In the genomic region with DNA sequence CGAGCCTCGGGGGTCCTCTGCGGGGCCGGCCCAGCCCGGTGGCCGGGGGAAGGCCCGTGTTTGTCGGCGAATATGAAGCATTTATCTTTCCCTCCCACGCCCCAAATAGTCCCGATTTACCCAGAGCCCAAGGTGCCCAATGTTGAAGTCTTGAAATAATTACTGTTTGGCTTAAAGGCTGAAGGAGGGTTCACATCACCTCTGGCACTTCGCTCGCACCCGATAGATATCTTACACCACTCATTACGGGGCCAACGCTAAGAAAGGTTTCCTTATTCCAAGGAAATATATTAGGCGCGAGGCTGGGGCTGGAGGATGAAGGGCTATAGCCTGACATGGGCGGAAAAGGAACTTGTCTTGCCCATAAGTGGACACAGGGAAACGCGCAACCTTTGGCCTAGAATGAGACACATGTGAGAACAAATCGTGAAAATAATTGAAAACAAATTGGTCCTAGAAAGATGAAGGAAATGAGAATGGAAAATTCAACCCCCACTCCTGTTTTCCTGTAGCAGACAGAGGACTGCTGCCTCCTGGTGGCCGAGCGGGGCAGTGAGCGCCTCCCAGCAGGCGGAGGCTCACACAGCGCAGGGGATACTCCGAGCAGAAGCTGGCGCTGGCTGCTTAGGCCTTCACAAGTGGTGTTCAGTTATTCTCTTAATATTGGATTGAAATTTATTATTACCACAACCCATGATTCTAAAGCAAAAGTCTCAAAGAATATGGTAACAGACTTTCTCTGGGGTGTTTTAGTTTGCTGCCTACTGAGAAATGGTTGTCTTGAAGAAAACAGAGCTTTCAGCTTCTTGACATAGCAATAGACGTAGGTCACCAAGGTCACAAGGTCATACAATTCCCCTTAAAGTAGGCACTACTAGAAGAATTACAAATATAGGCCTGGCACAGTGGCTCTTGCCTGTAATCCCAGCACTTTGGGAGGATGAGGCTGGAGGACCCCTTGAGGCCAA, we compare ENCODE assay signal across 8 cellular contexts. TPM values are rescaled to one million over a fixed set of nuclear protein-coding genes. Genes with fewer than 3 reads are reported as not detected.
DNase-seq lines count a peak whose midpoint lies in the region; ATAC-seq and TF ChIP-seq lines count a peak whose summit lies in the region.

No MANE protein-coding gene starts in this region.

- no peaks in the 10 kb centered on the region for H3K9me3 Mint-ChIP-seq in activated CD8-positive, alpha-beta T cell treated with anti-CD3 and anti-CD28 coated beads for 36 hours

- no peaks in the 10 kb centered on the region for H3K36me3 Mint-ChIP-seq in activated CD8-positive, alpha-beta T cell treated with anti-CD3 and anti-CD28 coated beads for 36 hours (ENCODE audit: low read depth)

- peak; percentile 71 for ATAC-seq in HG03103 (IDR thresholded peaks at IDR 0.05; ENCODE audit: low read depth, unreplicated experiment)
- ATAC-seq in activated CD8-positive, alpha-beta T cell treated with anti-CD3 and anti-CD28 coated beads for 36 hours = peak; percentile 82

- H3K36me3 ChIP-seq in GM06990 (ENCODE audit: control insufficient read depth, insufficient read depth, low read length) = no peaks in the 10 kb centered on the region

- H3K4me1 Mint-ChIP-seq in activated CD8-positive, alpha-beta T cell treated with anti-CD3 and anti-CD28 coated beads for 36 hours (ENCODE audit: low read depth) = peaks cover 6% of the 10 kb centered on the region

- POLR2A ChIA-PET in activated CD8-positive, alpha-beta T cell treated with anti-CD3 and anti-CD28 coated beads for 36 hours (lab: Charles Lee) = interaction anchor here (0.7 to 1.0 kb wide), 3 partner anchors 16 to 76 kb away, joined by 3 to 5 read pairs (median 3); no protein-coding TSS in a partner anchor

- H3K27me3 Mint-ChIP-seq in activated CD8-positive, alpha-beta T cell treated with anti-CD3 and anti-CD28 coated beads for 36 hours = peaks cover 12% of the 10 kb centered on the region

- H3K4me3 ChIP-seq in GM06990 (replicated peaks; ENCODE audit: low read depth, low read length) (peak overlapping the region; percentile 0; the same call in 1 of the 2 replicates), lower leg skin (ENCODE audit: low read depth, poor library complexity, severe bottlenecking) (peak overlapping the region; percentile 29)

- 6 to 8% methylated on average over 22 to 30 of the region's 30 CpGs for WGBS in lower leg skin, 2 donors

- H3K4me3 Mint-ChIP-seq in activated CD8-positive, alpha-beta T cell treated with anti-CD3 and anti-CD28 coated beads for 36 hours = peak overlapping the region; percentile 69

- H3K27me3 ChIP-seq in GM06990 (replicated peaks; ENCODE audit: control insufficient read depth, insufficient read depth, low read length) = peaks cover 5% of the 10 kb centered on the region

- peak overlapping the region; percentile 16 for H3K27ac Mint-ChIP-seq in activated CD8-positive, alpha-beta T cell treated with anti-CD3 and anti-CD28 coated beads for 36 hours

- CTCF ChIA-PET in activated CD8-positive, alpha-beta T cell treated with anti-CD3 and anti-CD28 coated beads for 36 hours (lab: Charles Lee) = interaction anchor here (0.5 to 5.9 kb wide), 62 partner anchors 9 to 696 kb away, joined by 3 to 56 read pairs (median 4); partner anchors contain the start of genes CCL19, CCL27, DCTN3 and GALT

- TF ChIP-seq CTCF in GM06990 (IDR thresholded peaks at IDR 0.05; ENCODE audit: insufficient read depth, low read length, poor library complexity, severe bottlenecking) = peak; percentile 99
- TF ChIP-seq CTCF in activated CD8-positive, alpha-beta T cell treated with anti-CD3 and anti-CD28 coated beads for 36 hours (IDR thresholded peaks at IDR 0.05) = peak; percentile 97
- peak in 2 of 3 donors; percentile 78 to 94 for TF ChIP-seq CTCF in lower leg skin (IDR thresholded peaks at IDR 0.05)

- no peak for TF ChIP-seq POLR2A in lower leg skin (IDR thresholded peaks at IDR 0.05)

- intact Hi-C loops in activated CD8-positive, alpha-beta T cell treated with anti-CD3 and anti-CD28 coated beads for 36 hours (cut with micrococcal nuclease) = no loop called here
- intact Hi-C loops in lower leg skin (cut with DNase I; ENCODE audit: low total_unique reads) = loop anchor here (10.0 kb wide), 2 partner anchors 67 to 193 kb away; partner anchors contain the start of gene SIGMAR1

- peak; percentile 69 for DNase-seq in GM06990 (ENCODE audit: extremely low read depth, insufficient read length)
- DNase-seq in NCI-H524 treated with DMSO at 0.1 percent for 48 hours (lab: John Stamatoyannopoulos, UW) = peak; percentile 31
- DNase-seq in activated CD8-positive, alpha-beta T cell treated with anti-CD3 and anti-CD28 coated beads for 36 hours = peak; percentile 88
- peak; percentile 86 for DNase-seq in ecto neural progenitor cell (ENCODE audit: low spot score)
- peak; percentile 86 to 97 for DNase-seq in lower leg skin (ENCODE audit: low spot score in 2 of 2)
- peak; percentile 88 for DNase-seq in stimulated activated CD4-positive, alpha-beta T cell treated with anti-CD3 and anti-CD28 coated beads, Interleukin-4, amount 100 ng/mL, for 1 hour
- no peak for DNase-seq in OCI-M2 (lab: John Stamatoyannopoulos, UW; ENCODE audit: unreplicated experiment)

RNA-seq across cellular contexts. Expression of gene CCL21, which starts 7.9 kb away (rescaled TPM):
- not detected for total RNA-seq in activated CD8-positive, alpha-beta T cell treated with anti-CD3 and anti-CD28 coated beads for 36 hours
- 10 to 100 TPM in 2 of 4 donors, 1 to 10 TPM in 2; 2.3 to 13.6 (median 8.3) TPM for total RNA-seq in lower leg skin

RNA-seq across cellular contexts. Expression of gene CCL19, which starts 11.0 kb away (rescaled TPM):
- not detected for total RNA-seq in activated CD8-positive, alpha-beta T cell treated with anti-CD3 and anti-CD28 coated beads for 36 hours
- 1 to 10 TPM in 1 of 4 donors, not detected in 3; 3.6 TPM for total RNA-seq in lower leg skin

RNA-seq across cellular contexts. Expression of gene CCL27, which starts 39.6 kb away (rescaled TPM):
- under 1 TPM in 1 of 2 experiments, not detected in 1; 0.43 TPM for total RNA-seq in activated CD8-positive, alpha-beta T cell treated with anti-CD3 and anti-CD28 coated beads for 36 hours
- 100 to 1,000 TPM; 199 to 301 (median 241) TPM for total RNA-seq in lower leg skin

RNA-seq across cellular contexts. Expression of gene IL11RA, which starts 50.1 kb away (rescaled TPM):
- 10 to 100 TPM; 17.4 to 20.7 TPM for total RNA-seq in activated CD8-positive, alpha-beta T cell treated with anti-CD3 and anti-CD28 coated beads for 36 hours
- total RNA-seq in lower leg skin = 10 to 100 TPM; 27.7 to 37.7 (median 29.9) TPM

RNA-seq across cellular contexts. Expression of gene GALT, which starts 55.6 kb away (rescaled TPM):
- 10 to 100 TPM; 42.8 to 44.5 TPM for total RNA-seq in activated CD8-positive, alpha-beta T cell treated with anti-CD3 and anti-CD28 coated beads for 36 hours
- total RNA-seq in lower leg skin = 10 to 100 TPM; 41.2 to 84.9 (median 55.5) TPM

Comparison
In these comparisons a context has a peak if more than half of its experiments do, and no peak if none do; other contexts are left out.
1. RNA of gene CCL27, which starts 39.6 kb away (total RNA-seq): 199 to 301 TPM in lower leg skin; 0.43 TPM in activated CD8-positive, alpha-beta T cell treated with anti-CD3 and anti-CD28 coated beads for 36 hours; every median in the first group is over 100 times any median in the second.
2. Peak in every context shown above with its lines, with median percentiles within 50 percentile points of each other: CTCF ChIP-seq.